Comparison of ENCODE assay signal across 8 cellular contexts in genomic region chr20:53900380-53900999, GRCh38.
DNase-seq lines count a peak whose midpoint lies in the region; ATAC-seq and TF ChIP-seq lines count a peak whose summit lies in the region.

No MANE protein-coding gene starts in this region.

- peak overlapping the region; percentile 74 for H3K27ac ChIP-seq in brain microvascular endothelial cell
- H3K27ac ChIP-seq in lower lobe of right lung = peak overlapping the region; percentile 28
- H3K27ac ChIP-seq in aorta (ENCODE audit: low read depth in 1 of 2, low read length in 2 of 2) = peak overlapping the region in 1 of 2 donors; percentile 74

- TF ChIP-seq CTCF in natural killer cell (IDR thresholded peaks at IDR 0.05) = no peak
- TF ChIP-seq CTCF in brain microvascular endothelial cell (IDR thresholded peaks at IDR 0.05; ENCODE audit: low read depth, low read length, missing control alignments) = no peak
- TF ChIP-seq CTCF in lower lobe of right lung (IDR thresholded peaks at IDR 0.05) = no peak

- H3K27me3 Mint-ChIP-seq in natural killer cell treated with Interleukin-12 subunit alpha and Interleukin-12 subunit beta and Interleukin-15 and Interleukin-18, amount 100 ng/mL, for 72 hours = no peaks in the 10 kb centered on the region
- no peaks in the 10 kb centered on the region for H3K27me3 Mint-ChIP-seq in natural killer cell (ENCODE audit: low read depth in 2 of 2)

- H3K27ac Mint-ChIP-seq in natural killer cell treated with Interleukin-12 subunit alpha and Interleukin-12 subunit beta and Interleukin-15 and Interleukin-18, amount 100 ng/mL, for 72 hours = peak overlapping the region; percentile 23 to 89
- no peak overlapping the region for H3K27ac Mint-ChIP-seq in natural killer cell

- in situ Hi-C loops in brain microvascular endothelial cell (cut with HindIII; ENCODE audit: low pct_ligation_motif_present, low sequenced_read_pairs) = no loop called here

- H3K9me3 Mint-ChIP-seq in natural killer cell treated with Interleukin-12 subunit alpha and Interleukin-12 subunit beta and Interleukin-15 and Interleukin-18, amount 100 ng/mL, for 72 hours = no peaks in the 10 kb centered on the region
- H3K9me3 Mint-ChIP-seq in natural killer cell = no peaks in the 10 kb centered on the region

- intact Hi-C loops in natural killer cell (cut with micrococcal nuclease) = no loop called here
- intact Hi-C loops in lower lobe of right lung (cut with DNase I) = no loop called here
- intact Hi-C loops in aorta (cut with DNase I) = no loop called here

- H3K4me3 ChIP-seq in brain microvascular endothelial cell (ENCODE audit: low read depth, low read length) (no peak overlapping the region), lower lobe of right lung (no peak overlapping the region), aorta (ENCODE audit: low read length in 2 of 2) (no peak overlapping the region)

- no peak for ATAC-seq in natural killer cell treated with Interleukin-12 subunit alpha and Interleukin-12 subunit beta and Interleukin-15 and Interleukin-18, amount 100 ng/mL, for 72 hours
- ATAC-seq in natural killer cell (no peak), lower lobe of right lung (peak in 1 of 2 donors; percentile 62), aorta (ENCODE audit: low FRiP score) (peak; percentile 74)

- H3K4me1 ChIP-seq in lower lobe of right lung (peaks cover 37% of the 10 kb centered on the region), aorta (ENCODE audit: control insufficient read depth in 1 of 2, insufficient read depth in 2 of 2, low read length in 2 of 2) (peaks cover 0 to 1% of the 10 kb centered on the region in 2 donors)

- 2 to 6% methylated on average over 4 of the region's 4 CpGs for WGBS in aorta, 2 donors

- no peaks in the 10 kb centered on the region for H3K36me3 Mint-ChIP-seq in natural killer cell treated with Interleukin-12 subunit alpha and Interleukin-12 subunit beta and Interleukin-15 and Interleukin-18, amount 100 ng/mL, for 72 hours
- H3K36me3 Mint-ChIP-seq in natural killer cell = no peaks in the 10 kb centered on the region

- no peaks in the 10 kb centered on the region for H3K9me3 ChIP-seq in lower lobe of right lung
- H3K9me3 ChIP-seq in aorta (ENCODE audit: control insufficient read depth, low read length) = no peaks in the 10 kb centered on the region

- peaks cover 45 to 48% of the 10 kb centered on the region in 2 donors for H3K4me1 Mint-ChIP-seq in natural killer cell treated with Interleukin-12 subunit alpha and Interleukin-12 subunit beta and Interleukin-15 and Interleukin-18, amount 100 ng/mL, for 72 hours (ENCODE audit: low read depth in 2 of 2)
- peaks cover 30 to 34% of the 10 kb centered on the region in 2 donors for H3K4me1 Mint-ChIP-seq in natural killer cell

- H3K36me3 ChIP-seq in brain microvascular endothelial cell (replicated peaks) (no peaks in the 10 kb centered on the region), lower lobe of right lung (no peaks in the 10 kb centered on the region), aorta (ENCODE audit: control insufficient read depth in 1 of 2, insufficient read depth in 2 of 2, low read length in 1 of 2) (no peaks in the 10 kb centered on the region)

- no peak for DNase-seq in natural killer cell treated with Interleukin-12 subunit alpha and Interleukin-12 subunit beta and Interleukin-15 and Interleukin-18, amount 100 ng/mL, for 72 hours (ENCODE audit: low spot score)
- DNase-seq in natural killer cell = no peak
- peak; percentile 66 for DNase-seq in brain microvascular endothelial cell
- no peak for DNase-seq in lower lobe of right lung
- no peak for DNase-seq in aorta
- DNase-seq in occipital lobe (lab: John Stamatoyannopoulos, UW) = no peak
- DNase-seq in stimulated activated naive CD4-positive, alpha-beta T cell treated with Interleukin-2 at 50 U/mL for 16 hours (lab: John Stamatoyannopoulos, UW) = no peak
- DNase-seq in KG1 (lab: John Stamatoyannopoulos, UW) = no peak

- no peak overlapping the region for H3K4me3 Mint-ChIP-seq in natural killer cell treated with Interleukin-12 subunit alpha and Interleukin-12 subunit beta and Interleukin-15 and Interleukin-18, amount 100 ng/mL, for 72 hours
- no peak overlapping the region for H3K4me3 Mint-ChIP-seq in natural killer cell

- no peaks in the 10 kb centered on the region for H3K27me3 ChIP-seq in brain microvascular endothelial cell (replicated peaks)
- H3K27me3 ChIP-seq in lower lobe of right lung (ENCODE audit: low read depth) = no peaks in the 10 kb centered on the region
- no peaks in the 10 kb centered on the region for H3K27me3 ChIP-seq in aorta (ENCODE audit: control insufficient read depth in 1 of 2, insufficient read depth in 2 of 2, low read length in 1 of 2)

Comparison
In these comparisons a context has a peak if more than half of its experiments do, and no peak if none do; other contexts are left out.
1. H3K27ac Mint-ChIP-seq: peak in natural killer cell treated with Interleukin-12 subunit alpha and Interleukin-12 subunit beta and Interleukin-15 and Interleukin-18, amount 100 ng/mL, for 72 hours (2 of 2); none in natural killer cell (0 of 2).